ENCODE assay signal across 16 cellular contexts in genomic region chr6:149080511-149080910, GRCh38.
DNase-seq lines count a peak whose midpoint lies in the region; ATAC-seq and TF ChIP-seq lines count a peak whose summit lies in the region.
"Had no signal": no experiment of that assay in that cellular context is flagged by ENCODE, and none has a peak within 500 bp of the region (broad histone marks: within the 10 kb centered on the region; RNA-seq: fewer than 3 reads in every experiment).

No MANE protein-coding gene starts in this region.

- in situ Hi-C loops in astrocyte of the spinal cord (cut with HindIII; ENCODE audit: low sequenced_read_pairs) (loop anchor here (25.0 kb wide), 1 partner anchor 357 kb away; no protein-coding TSS in a partner anchor), transverse colon (cut with MboI; ENCODE audit: low pct_ligation_motif_present in 1 of 4, low pct_unique_long_range_greater_than_20kb in 1 of 4, low sequenced_read_pairs in 3 of 4) (loop anchor here (5.0 to 25.0 kb wide), 6 partner anchors 46 to 432 kb away; no protein-coding TSS in a partner anchor)

- TF ChIP-seq CTCF in cardiac muscle cell (IDR thresholded peaks at IDR 0.05; ENCODE audit: low read depth, low read length) = no peak
- no peak for TF ChIP-seq CTCF in astrocyte of the spinal cord (IDR thresholded peaks at IDR 0.05; ENCODE audit: low read depth, low read length)
- TF ChIP-seq CTCF in transverse colon (IDR thresholded peaks at IDR 0.05) = no peak
- no peak for TF ChIP-seq CTCF in progenitor cell of endocrine pancreas (IDR thresholded peaks at IDR 0.05; ENCODE audit: unreplicated experiment)

- H3K27ac ChIP-seq in cardiac muscle cell (peak overlapping the region; percentile 44), layer of hippocampus (ENCODE audit: low read depth, low read length) (peak overlapping the region; percentile 36), transverse colon (peak overlapping the region; percentile 38 to 79 (median 46))

- intact Hi-C loops in left cardiac atrium (cut with DNase I) (loop anchor here in 1 of 2 donors (5.0 kb wide), 1 partner anchor 437 kb away; no protein-coding TSS in a partner anchor), transverse colon (cut with DNase I; ENCODE audit: low total_unique reads) (loop anchor here (5.0 to 10.0 kb wide), 2 partner anchors 234 to 347 kb away; partner anchors contain the start of gene TAB2)

- H3K36me3 ChIP-seq in cardiac muscle cell (no peaks in the 10 kb centered on the region), transverse colon (no peaks in the 10 kb centered on the region)
- H3K36me3 ChIP-seq: stomach had no signal

- H3K4me1 Mint-ChIP-seq in progenitor cell of endocrine pancreas (ENCODE audit: low read depth) = peaks cover 22% of the 10 kb centered on the region

- H3K27ac Mint-ChIP-seq in progenitor cell of endocrine pancreas = no peak overlapping the region

- TF ChIP-seq EP300 in transverse colon (IDR thresholded peaks at IDR 0.05; ENCODE audit: low read depth) = no peak

- H3K4me3 Mint-ChIP-seq in progenitor cell of endocrine pancreas (ENCODE audit: low read depth) = no peak overlapping the region
- H3K4me3 Mint-ChIP-seq: naive thymus-derived CD4-positive, alpha-beta T cell had no signal

- H3K9me3 Mint-ChIP-seq in progenitor cell of endocrine pancreas (ENCODE audit: low read depth) = no peaks in the 10 kb centered on the region

- no peak for ATAC-seq in left cardiac atrium
- ATAC-seq: naive thymus-derived CD4-positive, alpha-beta T cell had no signal

- no peaks in the 10 kb centered on the region for H3K36me3 Mint-ChIP-seq in progenitor cell of endocrine pancreas (ENCODE audit: insufficient read depth)

- 82% methylated on average over 5 of the region's 5 CpGs; no CpG with 5 or more reads in 1 of the 2 donors for WGBS in transverse colon (ENCODE audit: low coverage in 1 of 2), 2 donors

- H3K27me3 ChIP-seq in cardiac muscle cell = no peaks in the 10 kb centered on the region
- H3K27me3 ChIP-seq in layer of hippocampus (ENCODE audit: control insufficient read depth, insufficient read depth, low read length) = no peaks in the 10 kb centered on the region
- no peaks in the 10 kb centered on the region for H3K27me3 ChIP-seq in transverse colon
- H3K27me3 ChIP-seq: stomach had no signal

- no peak for TF ChIP-seq POLR2A in transverse colon (IDR thresholded peaks at IDR 0.05)

- peaks cover 10% of the 10 kb centered on the region for H3K27me3 Mint-ChIP-seq in progenitor cell of endocrine pancreas
- H3K27me3 Mint-ChIP-seq: naive thymus-derived CD4-positive, alpha-beta T cell had no signal

- H3K4me3 ChIP-seq in cardiac muscle cell (no peak overlapping the region), astrocyte of the spinal cord (ENCODE audit: low read depth, low read length) (no peak overlapping the region), transverse colon (no peak overlapping the region)
- H3K4me3 ChIP-seq: stomach had no signal

- DNase-seq in cardiac muscle cell (ENCODE audit: low read depth in 1 of 2, low spot score in 1 of 2) (no peak), left cardiac atrium (no peak), astrocyte of the spinal cord (ENCODE audit: low read depth, low spot score) (peak; percentile 89), transverse colon (no peak), anterior cingulate cortex (lab: John Stamatoyannopoulos, UW) (no peak), occipital lobe (lab: John Stamatoyannopoulos, UW) (no peak), progenitor cell of endocrine pancreas (ENCODE audit: low spot score, unreplicated experiment) (no peak)
- DNase-seq: activated CD8-positive, alpha-beta memory T cell treated with anti-CD3 and anti-CD28 coated beads, Interleukin-2, amount 50 U/mL, for 4 hours; hippocampal formation; naive thymus-derived CD4-positive, alpha-beta T cell; NCI-H1092 treated with DMSO at 0.1 percent for 48 hours; NCI-H69; stimulated activated CD4-positive, alpha-beta T cell treated with anti-CD3 and anti-CD28 coated beads, Interleukin-1b, Interleukin-23, amount 100 ng/mL, for 48 hours; stomach; T-helper 1 cell had no signal

- H3K9me3 ChIP-seq in cardiac muscle cell (ENCODE audit: low read depth) (no peaks in the 10 kb centered on the region), transverse colon (no peaks in the 10 kb centered on the region)
- H3K9me3 ChIP-seq: stomach had no signal

- H3K4me1 ChIP-seq in cardiac muscle cell (ENCODE audit: low read depth) = peaks cover 13% of the 10 kb centered on the region
- peaks cover 4 to 32% (median 12%) of the 10 kb centered on the region in 4 donors for H3K4me1 ChIP-seq in transverse colon
